8 cellular contexts compared by ENCODE assay signal in genomic region chr22:50326959-50327710, GRCh38. TPM values are rescaled to one million over a fixed set of nuclear protein-coding genes. Genes with fewer than 3 reads are reported as not detected.
DNase-seq lines count a peak whose midpoint lies in the region; ATAC-seq and TF ChIP-seq lines count a peak whose summit lies in the region.

TSS of gene DENND6B (minus strand) at chr22:50327012. CDS start at chr22:50326988, 24 bp downstream.

- peaks cover 18% of the 10 kb centered on the region for H3K27me3 Mint-ChIP-seq in activated CD4-positive, alpha-beta T cell treated with anti-CD3 and anti-CD28 coated beads, Interleukin-2, amount 10 ng/mL, durations not matched to agents 24 days and 14 days
- H3K27me3 Mint-ChIP-seq in dendritic cell treated with granulocyte-macrophage colony-stimulating factor and Interleukin-4, amounts not matched to agents 40 ng/mL and 50 ng/mL, for 4 days = peaks cover 33% of the 10 kb centered on the region

- peak within 1 kb of the TSS; percentile 52 to 57 for H3K9ac ChIP-seq in liver (ENCODE audit: low read depth in 1 of 2, low read length in 2 of 2)

- peak; percentile 90 for TF ChIP-seq CTCF in liver (IDR thresholded peaks at IDR 0.05; ENCODE audit: low read depth, low read length, missing input control)

- no peaks in the 10 kb centered on the region for H3K36me3 ChIP-seq in liver (ENCODE audit: control insufficient read depth in 4 of 4, insufficient read depth in 3 of 4, low read depth in 1 of 4, low read length in 3 of 4)

- H3K36me3 Mint-ChIP-seq in activated CD4-positive, alpha-beta T cell treated with anti-CD3 and anti-CD28 coated beads, Interleukin-2, amount 10 ng/mL, durations not matched to agents 24 days and 14 days (ENCODE audit: low read depth) = peaks cover 3% of the 10 kb centered on the region
- no peaks in the 10 kb centered on the region for H3K36me3 Mint-ChIP-seq in dendritic cell treated with granulocyte-macrophage colony-stimulating factor and Interleukin-4, amounts not matched to agents 40 ng/mL and 50 ng/mL, for 4 days (ENCODE audit: low read depth)

- H3K4me1 Mint-ChIP-seq in activated CD4-positive, alpha-beta T cell treated with anti-CD3 and anti-CD28 coated beads, Interleukin-2, amount 10 ng/mL, durations not matched to agents 24 days and 14 days = peaks cover 13% of the 10 kb centered on the region
- peaks cover 16% of the 10 kb centered on the region for H3K4me1 Mint-ChIP-seq in dendritic cell treated with granulocyte-macrophage colony-stimulating factor and Interleukin-4, amounts not matched to agents 40 ng/mL and 50 ng/mL, for 4 days (ENCODE audit: low read depth)

- H3K4me1 ChIP-seq in liver (ENCODE audit: control insufficient read depth in 4 of 4, insufficient read depth in 4 of 4, low read length in 3 of 4) = peaks cover 0 to 15% (median 10%) of the 10 kb centered on the region in 4 donors

- 2% methylated on average over 104 of the region's 104 CpGs for WGBS in liver

- TF ChIP-seq RAD21 in liver (IDR thresholded peaks at IDR 0.05) = peak; percentile 6 to 38

- peak; percentile 88 for ATAC-seq in HG02981 (IDR thresholded peaks at IDR 0.05; ENCODE audit: unreplicated experiment)

- H3K9me3 ChIP-seq in liver (ENCODE audit: control insufficient read depth in 4 of 4, low read length in 3 of 4) = no peaks in the 10 kb centered on the region

- DNase-seq in NK-92 treated with Interleukin-12 subunit alpha and Interleukin-12 subunit beta, amount 100 ng/mL, for 24 hours (lab: John Stamatoyannopoulos, UW) = peak; percentile 44
- DNase-seq in NK-92 (lab: John Stamatoyannopoulos, UW; ENCODE audit: unreplicated experiment) = no peak
- DNase-seq in NCI-H226 = peak; percentile 58
- DNase-seq in activated CD4-positive, alpha-beta T cell treated with anti-CD3 and anti-CD28 coated beads, Interleukin-2, amount 10 ng/mL, durations not matched to agents 24 days and 14 days = peak; percentile 93
- DNase-seq in stimulated activated CD4-positive, alpha-beta T cell treated with anti-CD3 and anti-CD28 coated beads, Interleukin-4, amount 100 ng/mL, for 24 hours = peak; percentile 61

- peak within 1 kb of the TSS; percentile 41 to 85 (median 52) for H3K4me3 ChIP-seq in liver (ENCODE audit: low read depth in 1 of 3, low read length in 3 of 3)

- intact Hi-C loops in activated CD4-positive, alpha-beta T cell treated with anti-CD3 and anti-CD28 coated beads, Interleukin-2, amount 10 ng/mL, durations not matched to agents 24 days and 14 days (cut with micrococcal nuclease) = loop anchor here (1.0 to 5.0 kb wide), 4 partner anchors 13 to 75 kb away; partner anchors contain the start of genes HDAC10 and MAPK11
- intact Hi-C loops in dendritic cell treated with granulocyte-macrophage colony-stimulating factor and Interleukin-4, amounts not matched to agents 40 ng/mL and 50 ng/mL, for 4 days (cut with micrococcal nuclease) = loop anchor here (5.0 kb wide), 2 partner anchors 35 to 50 kb away; no protein-coding TSS in a partner anchor

- H3K27ac Mint-ChIP-seq in activated CD4-positive, alpha-beta T cell treated with anti-CD3 and anti-CD28 coated beads, Interleukin-2, amount 10 ng/mL, durations not matched to agents 24 days and 14 days = peak within 1 kb of the TSS; percentile 87
- peak within 1 kb of the TSS; percentile 92 for H3K27ac Mint-ChIP-seq in dendritic cell treated with granulocyte-macrophage colony-stimulating factor and Interleukin-4, amounts not matched to agents 40 ng/mL and 50 ng/mL, for 4 days

- peak within 1 kb of the TSS; percentile 87 for H3K4me3 Mint-ChIP-seq in activated CD4-positive, alpha-beta T cell treated with anti-CD3 and anti-CD28 coated beads, Interleukin-2, amount 10 ng/mL, durations not matched to agents 24 days and 14 days
- H3K4me3 Mint-ChIP-seq in dendritic cell treated with granulocyte-macrophage colony-stimulating factor and Interleukin-4, amounts not matched to agents 40 ng/mL and 50 ng/mL, for 4 days = peak within 1 kb of the TSS; percentile 82

- no peaks in the 10 kb centered on the region for H3K9me3 Mint-ChIP-seq in activated CD4-positive, alpha-beta T cell treated with anti-CD3 and anti-CD28 coated beads, Interleukin-2, amount 10 ng/mL, durations not matched to agents 24 days and 14 days
- H3K9me3 Mint-ChIP-seq in dendritic cell treated with granulocyte-macrophage colony-stimulating factor and Interleukin-4, amounts not matched to agents 40 ng/mL and 50 ng/mL, for 4 days = no peaks in the 10 kb centered on the region

- H3K27ac ChIP-seq in liver (ENCODE audit: low read depth in 1 of 2, low read length in 2 of 2) = peak within 1 kb of the TSS; percentile 70 to 83

- no peaks in the 10 kb centered on the region for H3K27me3 ChIP-seq in liver (ENCODE audit: control insufficient read depth in 4 of 4, insufficient read depth in 4 of 4, low read length in 3 of 4)

TF ChIP-seq in liver, 16 proteins besides CTCF, POLR2A, EP300 and RAD21:
- no peak for TF ChIP-seq MAX (IDR thresholded peaks at IDR 0.05)
- peak in 1 of 2 donors; percentile 43 for TF ChIP-seq GABPA (IDR thresholded peaks at IDR 0.05 in 1 of 2, conservative IDR thresholded peaks at IDR 0.05 in 1 of 2)

RNA-seq across cellular contexts. Expression of gene DENND6B, which starts in this region (rescaled TPM):
- total RNA-seq in activated CD4-positive, alpha-beta T cell treated with anti-CD3 and anti-CD28 coated beads, Interleukin-2, amount 10 ng/mL, durations not matched to agents 24 days and 14 days = 1.4 and 2.2 TPM in 2 replicates
- 1 to 10 TPM; 1.1 to 1.2 TPM for total RNA-seq in liver
- polyA plus RNA-seq in liver = 1 to 10 TPM in 1 of 2 donors, under 1 TPM in 1; 0.86 to 1.0 TPM
